ENCODE assay signal across 15 cellular contexts in genomic region chr15:58260911-58261267, GRCh38.
A peak's percentile ranks its signal among the peaks of the same experiment; 100 is the strongest.
DNase-seq lines count a peak whose midpoint lies in the region; ATAC-seq, FAIRE-seq and TF ChIP-seq lines count a peak whose summit lies in the region.
"Had no signal": no experiment of that assay in that cellular context is flagged by ENCODE, and none has a peak within 500 bp of the region (broad histone marks: within the 10 kb centered on the region; RNA-seq: fewer than 3 reads in every experiment).

No MANE protein-coding gene starts in this region.

- intact Hi-C loops in activated CD8-positive, alpha-beta T cell treated with anti-CD3 and anti-CD28 coated beads for 36 hours (cut with micrococcal nuclease) = no loop called here

- H4K20me1 ChIP-seq in astrocyte (ENCODE audit: insufficient read depth, low read length) = no peaks in the 10 kb centered on the region
- H4K20me1 ChIP-seq: BLaER1 had no signal

- no peak overlapping the region for H3K4me2 ChIP-seq in astrocyte (ENCODE audit: low read length)
- H3K4me2 ChIP-seq: BLaER1, SK-N-SH had no signal

- POLR2A ChIA-PET in activated CD8-positive, alpha-beta T cell treated with anti-CD3 and anti-CD28 coated beads for 36 hours (lab: Charles Lee) = no interaction called here

- H2AFZ ChIP-seq in astrocyte (ENCODE audit: low read depth, low read length) = no peak overlapping the region

- peaks cover 5% of the 10 kb centered on the region for H3K27me3 Mint-ChIP-seq in astrocyte (ENCODE audit: low read depth, unreplicated experiment)
- no peaks in the 10 kb centered on the region for H3K27me3 Mint-ChIP-seq in activated CD8-positive, alpha-beta T cell treated with anti-CD3 and anti-CD28 coated beads for 36 hours
- H3K27me3 Mint-ChIP-seq: activated CD4-positive, alpha-beta T cell treated with anti-CD3 and anti-CD28 coated beads for 36 hours had no signal

- H3K4me1 Mint-ChIP-seq in astrocyte (ENCODE audit: low read depth, unreplicated experiment) = no peaks in the 10 kb centered on the region
- peaks cover 3% of the 10 kb centered on the region for H3K4me1 Mint-ChIP-seq in activated CD8-positive, alpha-beta T cell treated with anti-CD3 and anti-CD28 coated beads for 36 hours (ENCODE audit: low read depth)

- peaks cover 7% of the 10 kb centered on the region for H3K9me3 Mint-ChIP-seq in astrocyte (ENCODE audit: unreplicated experiment)
- H3K9me3 Mint-ChIP-seq in activated CD8-positive, alpha-beta T cell treated with anti-CD3 and anti-CD28 coated beads for 36 hours = no peaks in the 10 kb centered on the region

- H3K4me3 Mint-ChIP-seq in astrocyte (ENCODE audit: unreplicated experiment) = no peak overlapping the region
- no peak overlapping the region for H3K4me3 Mint-ChIP-seq in activated CD8-positive, alpha-beta T cell treated with anti-CD3 and anti-CD28 coated beads for 36 hours
- H3K4me3 Mint-ChIP-seq: activated CD4-positive, alpha-beta T cell treated with anti-CD3 and anti-CD28 coated beads for 36 hours had no signal

- H3K4me1 ChIP-seq in astrocyte (ENCODE audit: insufficient read depth, low read length) = no peaks in the 10 kb centered on the region
- no peaks in the 10 kb centered on the region for H3K4me1 ChIP-seq in Peyer's patch
- H3K4me1 ChIP-seq: BLaER1 had no signal

- TF ChIP-seq POLR2A in Peyer's patch (IDR thresholded peaks at IDR 0.05) = no peak

- DNase-seq in COR-L47 (lab: John Stamatoyannopoulos, UW) (peak; percentile 23), NCI-H1092 (lab: John Stamatoyannopoulos, UW) (peak; percentile 54), astrocyte (ENCODE audit: low read depth) (peak; percentile 6), iris pigment epithelial cell (ENCODE audit: low read depth) (peak; percentile 43), AG08396 (ENCODE audit: low spot score) (no peak), NCI-H774 (lab: John Stamatoyannopoulos, UW) (no peak), Peyer's patch (no peak)
- no peak for DNase-seq in activated CD8-positive, alpha-beta T cell treated with anti-CD3 and anti-CD28 coated beads for 36 hours
- DNase-seq: activated CD4-positive, alpha-beta T cell treated with anti-CD3 and anti-CD28 coated beads for 36 hours; hippocampal formation; NCI-H146; SK-N-SH had no signal

- no peaks in the 10 kb centered on the region for H3K36me3 ChIP-seq in astrocyte (ENCODE audit: insufficient read depth, low read length)
- no peaks in the 10 kb centered on the region for H3K36me3 ChIP-seq in Peyer's patch
- H3K36me3 ChIP-seq: BLaER1 had no signal

- H3K4me3 ChIP-seq in astrocyte (ENCODE audit: insufficient read depth, low read depth, low read length) (no peak overlapping the region), Peyer's patch (no peak overlapping the region)
- H3K4me3 ChIP-seq: BLaER1 had no signal

- TF ChIP-seq CTCF in astrocyte (IDR thresholded peaks at IDR 0.05; ENCODE audit: insufficient read depth, low read depth, low read length) (no peak), Peyer's patch (IDR thresholded peaks at IDR 0.05) (no peak)
- TF ChIP-seq CTCF in activated CD8-positive, alpha-beta T cell treated with anti-CD3 and anti-CD28 coated beads for 36 hours (IDR thresholded peaks at IDR 0.05) = no peak

- FAIRE-seq in astrocyte (lab: Jason Lieb, UNC) = peak; percentile 41
- FAIRE-seq: colon had no signal

- H3K36me3 Mint-ChIP-seq in astrocyte (ENCODE audit: low read depth, unreplicated experiment) = no peaks in the 10 kb centered on the region
- no peaks in the 10 kb centered on the region for H3K36me3 Mint-ChIP-seq in activated CD8-positive, alpha-beta T cell treated with anti-CD3 and anti-CD28 coated beads for 36 hours (ENCODE audit: low read depth)

- no peaks in the 10 kb centered on the region for H3K79me2 ChIP-seq in astrocyte (ENCODE audit: insufficient read depth, low read length)

- CTCF ChIA-PET in activated CD8-positive, alpha-beta T cell treated with anti-CD3 and anti-CD28 coated beads for 36 hours (lab: Charles Lee) = no interaction called here

- no peaks in the 10 kb centered on the region for H3K9me3 ChIP-seq in astrocyte (ENCODE audit: insufficient read depth, low read depth, low read length)
- H3K9me3 ChIP-seq in Peyer's patch = no peaks in the 10 kb centered on the region
- H3K9me3 ChIP-seq: BLaER1, SK-N-SH had no signal

- H3K27ac ChIP-seq in astrocyte (ENCODE audit: low read depth, low read length) (no peak overlapping the region), Peyer's patch (no peak overlapping the region)
- H3K27ac ChIP-seq: BLaER1, HL-60 had no signal

- no peak for ATAC-seq in activated CD8-positive, alpha-beta T cell treated with anti-CD3 and anti-CD28 coated beads for 36 hours
- ATAC-seq: activated CD4-positive, alpha-beta T cell treated with anti-CD3 and anti-CD28 coated beads for 36 hours had no signal

- H3K27me3 ChIP-seq in astrocyte (ENCODE audit: insufficient read depth, low read length) = no peaks in the 10 kb centered on the region
- no peaks in the 10 kb centered on the region for H3K27me3 ChIP-seq in Peyer's patch
- H3K27me3 ChIP-seq: BLaER1 had no signal

- no peak overlapping the region for H3K27ac Mint-ChIP-seq in astrocyte (ENCODE audit: unreplicated experiment)
- H3K27ac Mint-ChIP-seq in activated CD8-positive, alpha-beta T cell treated with anti-CD3 and anti-CD28 coated beads for 36 hours = no peak overlapping the region
- H3K27ac Mint-ChIP-seq: activated CD4-positive, alpha-beta T cell treated with anti-CD3 and anti-CD28 coated beads for 36 hours had no signal

- H3K9ac ChIP-seq in astrocyte (ENCODE audit: low read length) = no peak overlapping the region
- H3K9ac ChIP-seq: BLaER1, SK-N-SH had no signal

Comparison
In these comparisons a context has a peak if more than half of its experiments do, and no peak if none do; other contexts are left out.
1. DNase-seq: peak in COR-L47 (single experiment), NCI-H1092 (single experiment), astrocyte (single experiment) and iris pigment epithelial cell (single experiment); none in AG08396 (single experiment), NCI-H774 (single experiment), activated CD8-positive, alpha-beta T cell treated with anti-CD3 and anti-CD28 coated beads for 36 hours (single experiment) and Peyer's patch (0 of 3).